ENCODE assay signal across 17 cellular contexts in the genomic region with DNA sequence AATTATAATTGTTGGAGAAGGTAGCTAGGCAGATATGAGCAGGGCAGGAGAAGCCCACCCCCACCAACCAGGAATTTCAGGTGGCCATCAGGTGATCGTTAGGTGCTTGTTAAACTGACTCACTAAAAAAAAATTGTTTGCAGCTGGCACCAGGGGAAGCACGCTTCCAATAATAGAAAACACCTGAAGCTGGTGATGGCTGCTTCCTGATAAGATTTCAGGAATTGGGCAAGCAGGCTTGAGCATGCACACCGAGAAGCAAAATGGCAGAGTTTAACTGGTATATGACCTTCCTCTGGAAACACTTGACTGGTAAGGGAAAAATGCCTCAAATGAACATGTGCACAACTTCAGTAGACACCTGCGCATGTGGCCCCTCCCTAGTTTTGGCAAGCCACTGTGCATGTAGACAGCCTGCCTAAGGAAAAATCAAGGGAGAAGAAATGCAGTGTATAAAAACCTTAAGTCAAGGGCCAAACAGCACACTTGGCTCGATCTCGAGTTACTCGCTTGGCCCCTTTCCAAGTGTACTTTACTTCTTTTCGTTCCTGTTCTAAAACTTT.
DNase-seq lines count a peak whose midpoint lies in the region; ATAC-seq, FAIRE-seq and TF ChIP-seq lines count a peak whose summit lies in the region.
"Had no signal": no experiment of that assay in that cellular context is flagged by ENCODE, and none has a peak within 500 bp of the region (broad histone marks: within the 10 kb centered on the region; RNA-seq: fewer than 3 reads in every experiment).

No MANE protein-coding gene starts in this region.

- H3K27ac Mint-ChIP-seq in HFFc6: no peak overlapping the region
- H3K27ac Mint-ChIP-seq: B cell; CD4-positive, alpha-beta T cell had no signal

- no peaks in the 10 kb centered on the region for H3K36me3 Mint-ChIP-seq in HFFc6 (ENCODE audit: low read depth)

- no peaks in the 10 kb centered on the region for H4K20me1 ChIP-seq in HepG2 (ENCODE audit: insufficient read depth, low read length)

- intact Hi-C loops in HepG2 (cut with micrococcal nuclease; ENCODE audit: unreplicated experiment): no loop called here

- no peaks in the 10 kb centered on the region for H3K9me3 Mint-ChIP-seq in HFFc6

- H3K9ac ChIP-seq in HepG2 (ENCODE audit: insufficient read depth, low read depth, low read length): no peak overlapping the region

- H3K4me3 ChIP-seq in HepG2 (replicated peaks in 1 of 3; ENCODE audit: insufficient read depth in 1 of 3, low read depth in 2 of 3, low read length in 3 of 3): no peak overlapping the region
- H3K4me3 ChIP-seq: SJCRH30 had no signal

- H3K9me3 ChIP-seq in HepG2 (ENCODE audit: low read length): peaks cover 23% of the 10 kb centered on the region
- H3K9me3 ChIP-seq: SJCRH30 had no signal

- no peaks in the 10 kb centered on the region for H3K79me2 ChIP-seq in HepG2 (ENCODE audit: insufficient read depth, low read length)

- H3K27me3 ChIP-seq in HepG2 (ENCODE audit: control insufficient read depth in 1 of 2, insufficient read depth in 2 of 2, low read length in 2 of 2): no peaks in the 10 kb centered on the region
- H3K27me3 ChIP-seq: SJCRH30 had no signal

- no peak for TF ChIP-seq POLR2A in HepG2 (IDR thresholded peaks at IDR 0.05; ENCODE audit: insufficient read depth in 1 of 2, low read depth in 2 of 2, low read length in 2 of 2)

- TF ChIP-seq EP300 in HepG2 (IDR thresholded peaks at IDR 0.05; ENCODE audit: low read depth in 2 of 2, low read length in 2 of 2): no peak
- TF ChIP-seq EP300 in HepG2 (CRISPR knock-in tag; IDR thresholded peaks at IDR 0.05; ENCODE audit: borderline replicate concordance): no peak

- no TSS peak for BruUV-seq in HepG2 (replicated peaks; lab: Mats Ljungman, UMichigan)

- no peak for FAIRE-seq in HepG2 (lab: Jason Lieb, UNC)

- H2AFZ ChIP-seq in HepG2 (ENCODE audit: low read length): no peak overlapping the region

- WGBS in HepG2 (ENCODE audit: low lambda C conversion rate): 20% methylated on average over 8 of the region's 8 CpGs

- no peaks in the 10 kb centered on the region for H3K4me1 ChIP-seq in HepG2 (ENCODE audit: insufficient read depth, low read length)

- in situ Hi-C loops in HepG2 (cut with HindIII; ENCODE audit: extremely low pct_ligation_motif_present, low pct_unique_long_range_greater_than_20kb): no loop called here

- DNase-seq in DMS 273 (lab: John Stamatoyannopoulos, UW; ENCODE audit: unreplicated experiment) (peak; percentile 50), DMS 273 treated with DMSO at 0.1 percent for 48 hours (lab: John Stamatoyannopoulos, UW) (no peak), HFFc6 (no peak), RPMI8226 (peak; percentile 16), HepG2 (ENCODE audit: low spot score) (no peak), occipital lobe (lab: John Stamatoyannopoulos, UW) (no peak)
- DNase-seq in activated T-cell treated with anti-CD3 and anti-CD28 coated beads, Interleukin-2, amount 50 U/mL, for 1 hour: no peak
- DNase-seq: CD4-positive, alpha-beta T cell; DMS79 treated with DMSO at 0.1 percent for 48 hours; KG1; NCI-H524 treated with DMSO at 0.1 percent for 48 hours; PC-3; SW 1271 had no signal

- no peaks in the 10 kb centered on the region; the same call in 1 of the 2 replicates for H3K27me3 Mint-ChIP-seq in HFFc6 (ENCODE audit: insufficient read depth)
- H3K27me3 Mint-ChIP-seq: B cell; CD4-positive, alpha-beta T cell had no signal

- H3K27ac ChIP-seq in HepG2 (ENCODE audit: extremely low read length, insufficient read depth, low read length): no peak overlapping the region
- H3K27ac ChIP-seq: 22Rv1, SJCRH30 had no signal

- no peak for TF ChIP-seq RAD21 in HepG2 (CRISPR knock-in tag; IDR thresholded peaks at IDR 0.05)

- ATAC-seq in HepG2 (no peak), GM18498 (IDR thresholded peaks at IDR 0.05; ENCODE audit: unreplicated experiment) (no peak)
- ATAC-seq: PC-3 had no signal

- peaks cover 43% of the 10 kb centered on the region for H3K4me1 Mint-ChIP-seq in HFFc6 (ENCODE audit: low read depth)
- H3K4me1 Mint-ChIP-seq: B cell had no signal

- H3K4me3 Mint-ChIP-seq in HFFc6: peak overlapping the region; percentile 27; the same call in 1 of the 2 replicates
- H3K4me3 Mint-ChIP-seq: B cell; CD4-positive, alpha-beta T cell had no signal

- no peaks in the 10 kb centered on the region for H3K36me3 ChIP-seq in HepG2 (replicated peaks in 1 of 2; ENCODE audit: control insufficient read depth in 1 of 2, insufficient read depth in 2 of 2, low read length in 2 of 2)
- H3K36me3 ChIP-seq: SJCRH30 had no signal

- TF ChIP-seq CTCF in HFFc6 (IDR thresholded peaks at IDR 0.05) (no peak), HepG2 (CRISPR knock-in tag; IDR thresholded peaks at IDR 0.05) (no peak)

- POLR2A ChIA-PET in HepG2 (lab: Yijun Ruan, JAX): no interaction called here

- CTCF ChIA-PET in HepG2 (lab: Yijun Ruan, JAX; ENCODE audit: low intra/inter-chr PET ratio, low total read pairs): no interaction called here

- no peak overlapping the region for H3K4me2 ChIP-seq in HepG2 (ENCODE audit: low read depth, low read length)

TF ChIP-seq in HepG2, 621 proteins besides CTCF, POLR2A, EP300 and RAD21:
- TF ChIP-seq ZNF234 (CRISPR knock-in tag; conservative IDR thresholded peaks at IDR 0.05) (no peak), MNT (IDR thresholded peaks at IDR 0.05) (peak; percentile 39; the same call in 1 of the 2 replicates)
- TF ChIP-seq, protein P1, sequence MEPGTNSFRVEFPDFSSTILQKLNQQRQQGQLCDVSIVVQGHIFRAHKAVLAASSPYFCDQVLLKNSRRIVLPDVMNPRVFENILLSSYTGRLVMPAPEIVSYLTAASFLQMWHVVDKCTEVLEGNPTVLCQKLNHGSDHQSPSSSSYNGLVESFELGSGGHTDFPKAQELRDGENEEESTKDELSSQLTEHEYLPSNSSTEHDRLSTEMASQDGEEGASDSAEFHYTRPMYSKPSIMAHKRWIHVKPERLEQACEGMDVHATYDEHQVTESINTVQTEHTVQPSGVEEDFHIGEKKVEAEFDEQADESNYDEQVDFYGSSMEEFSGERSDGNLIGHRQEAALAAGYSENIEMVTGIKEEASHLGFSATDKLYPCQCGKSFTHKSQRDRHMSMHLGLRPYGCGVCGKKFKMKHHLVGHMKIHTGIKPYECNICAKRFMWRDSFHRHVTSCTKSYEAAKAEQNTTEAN (CRISPR knock-in tag; conservative IDR thresholded peaks at IDR 0.05): no peak

Comparison
In these comparisons a context has a peak if more than half of its experiments do, and no peak if none do; other contexts are left out.
1. DNase-seq: peak in DMS 273 (single experiment) and RPMI8226 (single experiment); none in DMS 273 treated with DMSO at 0.1 percent for 48 hours (single experiment), HFFc6 (single experiment), HepG2 (single experiment), occipital lobe (single experiment) and activated T-cell treated with anti-CD3 and anti-CD28 coated beads, Interleukin-2, amount 50 U/mL, for 1 hour (single experiment).